In the genomic region with DNA sequence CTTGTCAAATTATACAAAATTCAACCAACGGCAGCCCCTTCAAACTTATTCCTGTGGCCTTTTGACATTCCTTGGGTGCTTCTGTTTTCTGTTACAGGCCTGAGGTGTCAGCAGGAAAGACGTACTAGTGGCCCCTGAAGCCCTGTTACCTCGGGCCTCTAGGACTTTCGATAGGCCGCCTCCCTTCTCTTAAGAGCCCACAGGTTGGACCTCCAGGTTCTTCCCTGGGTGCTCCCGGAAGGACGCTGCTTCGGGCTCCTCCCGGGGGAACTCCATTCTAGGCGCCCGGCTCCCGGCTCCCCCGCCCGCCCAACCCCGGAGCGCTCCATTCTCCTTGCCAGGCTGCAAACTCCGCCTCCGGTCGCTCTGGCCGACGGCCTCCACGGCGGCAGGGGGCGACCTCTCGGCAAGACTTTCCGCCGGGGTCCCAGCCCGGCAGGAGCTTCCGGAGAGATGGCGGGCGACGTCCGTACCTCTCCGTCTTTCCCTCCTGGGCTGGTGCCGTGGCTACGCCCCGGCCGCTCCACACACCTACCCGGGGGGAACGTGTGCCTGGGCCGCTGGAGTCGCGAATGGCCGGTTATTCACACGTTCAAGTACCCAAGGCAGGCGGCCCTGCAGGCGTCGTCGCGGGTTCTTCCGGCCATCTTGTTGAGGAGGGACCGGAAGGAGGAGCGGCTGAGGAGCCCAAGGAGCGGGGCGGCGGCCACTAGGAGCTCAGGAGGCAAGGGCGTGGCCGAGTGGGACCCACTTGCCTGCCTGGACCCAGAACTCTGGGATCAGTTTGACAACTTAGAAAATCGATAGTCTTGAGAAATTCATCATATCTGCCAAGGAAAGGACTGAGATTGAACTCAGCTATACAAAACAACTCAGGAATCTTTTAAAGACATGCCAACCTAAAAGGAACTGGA, we compare ENCODE assay signal across 8 cellular contexts. TPM values are rescaled to one million over a fixed set of nuclear protein-coding genes. Genes with fewer than 3 reads are reported as not detected.
DNase-seq lines count a peak whose midpoint lies in the region; ATAC-seq and TF ChIP-seq lines count a peak whose summit lies in the region.

No MANE protein-coding gene starts in this region.

- CTCF ChIA-PET in mammary epithelial cell (lab: Charles Lee; ENCODE audit: low non-redundant PET) = interaction anchor here (0.5 to 0.6 kb wide), 3 partner anchors 309 to 1403 kb away, joined by 3 to 4 read pairs (median 4); no protein-coding TSS in a partner anchor

- H3K27ac ChIP-seq in WERI-Rb-1 (peak overlapping the region; percentile 98), mammary epithelial cell (ENCODE audit: insufficient read depth, low read depth, low read length) (peak overlapping the region; percentile 52)

- under 1% methylated on average over 21 of the region's 59 CpGs for WGBS in mammary epithelial cell (ENCODE audit: low coverage, missing lambda C conversion rate)

- DNase-seq in SIG-M5 treated with dmso at 0.1 percent for 504 hours (lab: John Stamatoyannopoulos, UW; ENCODE audit: unreplicated experiment) = peak; percentile 73
- DNase-seq in SIG-M5 (lab: John Stamatoyannopoulos, UW) = no peak
- DNase-seq in NCI-H2029 treated with DMSO at 0.1 percent for 48 hours (lab: John Stamatoyannopoulos, UW) = peak; percentile 76
- DNase-seq in WERI-Rb-1 = peak; percentile 94
- peak; percentile 83 for DNase-seq in mammary epithelial cell
- peak; percentile 89 for DNase-seq in inferior parietal cortex (ENCODE audit: extremely low spot score)
- DNase-seq in stimulated activated CD4-positive, alpha-beta T cell treated with anti-CD3 and anti-CD28 coated beads, Interleukin-12 subunit alpha, Interleukin-12 subunit beta, amount 100 ng/mL, for 24 hours (ENCODE audit: low read depth in 2 of 2) = peak; percentile 69 to 75

- H4K20me1 ChIP-seq in mammary epithelial cell (ENCODE audit: insufficient read depth, low read length) = no peaks in the 10 kb centered on the region

- peak; percentile 96 for ATAC-seq in HG02885 (IDR thresholded peaks at IDR 0.05; ENCODE audit: poor library complexity, unreplicated experiment)

- H3K4me1 ChIP-seq in mammary epithelial cell (ENCODE audit: insufficient read depth, low read length) = peaks cover 12% of the 10 kb centered on the region

- H3K9ac ChIP-seq in mammary epithelial cell (ENCODE audit: insufficient read depth, low read length) = peak overlapping the region; percentile 42

- H3K9me3 ChIP-seq in WERI-Rb-1 (ENCODE audit: severe bottlenecking) = peaks cover 21% of the 10 kb centered on the region
- H3K9me3 ChIP-seq in mammary epithelial cell (replicated peaks; ENCODE audit: insufficient read depth, low read length) = peaks cover 15% of the 10 kb centered on the region

- dilution Hi-C loops in mammary epithelial cell (cut with HindIII; ENCODE audit: low sequenced_read_pairs) = no loop called here

- H3K79me2 ChIP-seq in mammary epithelial cell (ENCODE audit: insufficient read depth, low read length) = no peaks in the 10 kb centered on the region

- TF ChIP-seq CTCF in WERI-Rb-1 (IDR thresholded peaks at IDR 0.05; ENCODE audit: low read depth, low read length) = peak; percentile 86
- peak; percentile 21 to 67 for TF ChIP-seq CTCF in mammary epithelial cell (conservative IDR thresholded peaks at IDR 0.05 in 1 of 2, IDR thresholded peaks at IDR 0.05 in 1 of 2; ENCODE audit: extremely low read depth in 1 of 2, insufficient read depth in 1 of 2, low read depth in 1 of 2, low read length in 2 of 2)

- intact Hi-C loops in mammary epithelial cell (cut with micrococcal nuclease) = loop anchor here (2.0 kb wide), 1 partner anchor 137 kb away; no protein-coding TSS in a partner anchor

- peak overlapping the region; percentile 84 for H3K4me3 ChIP-seq in WERI-Rb-1 (ENCODE audit: low read depth, low read length)
- peak overlapping the region; percentile 60 to 86 (median 68) for H3K4me3 ChIP-seq in mammary epithelial cell (replicated peaks in 1 of 3; ENCODE audit: insufficient read depth in 1 of 3, low read depth in 2 of 3, low read length in 3 of 3)

- BruUV-seq in mammary epithelial cell (replicated peaks; lab: Mats Ljungman, UMichigan) = no TSS peak

- H3K36me3 ChIP-seq in WERI-Rb-1 = no peaks in the 10 kb centered on the region
- H3K36me3 ChIP-seq in mammary epithelial cell (ENCODE audit: insufficient read depth, low read length) = no peaks in the 10 kb centered on the region

- peak overlapping the region; percentile 99 for H2AFZ ChIP-seq in mammary epithelial cell (ENCODE audit: low read depth, low read length)

- in situ Hi-C loops in mammary epithelial cell (cut with MboI; ENCODE audit: low sequenced_read_pairs in 2 of 2) = no loop called here

- H3K4me2 ChIP-seq in mammary epithelial cell (ENCODE audit: insufficient read depth, low read depth, low read length) = peak overlapping the region; percentile 78

- H3K27me3 ChIP-seq in WERI-Rb-1 (ENCODE audit: insufficient read depth, low read depth, severe bottlenecking) = no peaks in the 10 kb centered on the region
- no peaks in the 10 kb centered on the region for H3K27me3 ChIP-seq in mammary epithelial cell (ENCODE audit: insufficient read depth, low read length)

RNA-seq across cellular contexts. Expression of a gene that starts 27.5 kb away (rescaled TPM):
- total RNA-seq in mammary epithelial cell = 10 to 100 TPM; 20.5 to 80.6 TPM
- 67.2 TPM for polyA plus RNA-seq in mammary epithelial cell
- not detected for polyA minus RNA-seq in mammary epithelial cell

RNA-seq across cellular contexts. Expression of a gene that starts 58.5 kb away (rescaled TPM):
- total RNA-seq in mammary epithelial cell = 100 to 1,000 TPM; 104 to 125 TPM
- 36.6 TPM for polyA plus RNA-seq in mammary epithelial cell
- 123 TPM for polyA minus RNA-seq in mammary epithelial cell
